Comparison of ENCODE assay signal across 8 cellular contexts in genomic region chr17:80147035-80147939, GRCh38. TPM values are rescaled to one million over a fixed set of nuclear protein-coding genes. Genes with fewer than 3 reads are reported as not detected.
DNase-seq lines count a peak whose midpoint lies in the region; ATAC-seq and FAIRE-seq lines count a peak whose summit lies in the region.

Gene EIF4A3, minus strand, starts transcription at chr17:80147128. Its CDS starts 167 bp downstream, at chr17:80146961.

- H3K4me3 ChIP-seq in rectal smooth muscle tissue (ENCODE audit: low read length), result peak within 1 kb of the TSS; percentile 98
- peak within 1 kb of the TSS; percentile 72 to 79 for H3K4me3 ChIP-seq in aorta (ENCODE audit: low read length in 2 of 2)

- H3K4me1 ChIP-seq in rectal smooth muscle tissue (ENCODE audit: control insufficient read depth, insufficient read depth, low read length) (peaks cover 7% of the 10 kb centered on the region), aorta (ENCODE audit: control insufficient read depth in 1 of 2, insufficient read depth in 2 of 2, low read length in 2 of 2) (peaks cover 0 to 2% of the 10 kb centered on the region in 2 donors)

- H3K27me3 ChIP-seq in rectal smooth muscle tissue (ENCODE audit: control insufficient read depth, insufficient read depth, low read length) (no peaks in the 10 kb centered on the region), aorta (ENCODE audit: control insufficient read depth in 1 of 2, insufficient read depth in 2 of 2, low read length in 1 of 2) (no peaks in the 10 kb centered on the region)

- H3K36me3 ChIP-seq in rectal smooth muscle tissue (ENCODE audit: control insufficient read depth, insufficient read depth, low read length), result peaks cover 16% of the 10 kb centered on the region
- peaks cover 2 to 8% of the 10 kb centered on the region in 2 donors for H3K36me3 ChIP-seq in aorta (ENCODE audit: control insufficient read depth in 1 of 2, insufficient read depth in 2 of 2, low read length in 1 of 2)

- peak within 1 kb of the TSS; percentile 90 for H3K9ac ChIP-seq in rectal smooth muscle tissue (ENCODE audit: low read length)

- 0% methylated on average over 92 to 97 of the region's 97 CpGs for WGBS in aorta, 2 donors

- intact Hi-C loops in aorta (cut with DNase I), result loop anchor here (5.0 to 10.0 kb wide), 2 partner anchors 45 to 108 kb away; partner anchors contain the start of gene GAA (in 1 of the 2)

- H3K27ac ChIP-seq in rectal smooth muscle tissue (ENCODE audit: low read depth, low read length) (peak within 1 kb of the TSS; percentile 90), aorta (ENCODE audit: low read depth in 1 of 2, low read length in 2 of 2) (peak within 1 kb of the TSS; percentile 2 to 25)

- H3K9me3 ChIP-seq in aorta (ENCODE audit: control insufficient read depth, low read length), result no peaks in the 10 kb centered on the region

- FAIRE-seq in GM18507 (lab: Jason Lieb, UNC), result peak; percentile 99

- ATAC-seq in HG02981 (IDR thresholded peaks at IDR 0.05; ENCODE audit: unreplicated experiment), result peak; percentile 82
- ATAC-seq in aorta (ENCODE audit: low FRiP score), result peak; percentile 97

- DNase-seq in GM18507 (ENCODE audit: extremely low spot score, insufficient read length, low read depth) (peak; percentile 98), NCI-H2081 (lab: John Stamatoyannopoulos, UW) (peak; percentile 99 to 100), T1000 (lab: John Stamatoyannopoulos, UW) (peak; percentile 99), astrocyte of the hippocampus (ENCODE audit: low read depth, low spot score) (peak; percentile 100), hepatic stellate cell (ENCODE audit: low spot score) (peak; percentile 98), aorta (peak; percentile 99)

RNA-seq across cellular contexts. Expression of gene EIF4A3, which starts in this region (rescaled TPM):
- 10 to 100 TPM; 44.6 to 65.8 TPM for total RNA-seq in aorta
- polyA plus RNA-seq in aorta, result 10 to 100 TPM; 40.2 to 42.9 TPM

Comparison
In these comparisons a context has a peak if more than half of its experiments do, and no peak if none do; other contexts are left out.
1. Peak in every context shown above with its lines: DNase-seq, ATAC-seq, H3K4me3 ChIP-seq and H3K27ac ChIP-seq.